21 cellular contexts compared by ENCODE assay signal in the genomic region with DNA sequence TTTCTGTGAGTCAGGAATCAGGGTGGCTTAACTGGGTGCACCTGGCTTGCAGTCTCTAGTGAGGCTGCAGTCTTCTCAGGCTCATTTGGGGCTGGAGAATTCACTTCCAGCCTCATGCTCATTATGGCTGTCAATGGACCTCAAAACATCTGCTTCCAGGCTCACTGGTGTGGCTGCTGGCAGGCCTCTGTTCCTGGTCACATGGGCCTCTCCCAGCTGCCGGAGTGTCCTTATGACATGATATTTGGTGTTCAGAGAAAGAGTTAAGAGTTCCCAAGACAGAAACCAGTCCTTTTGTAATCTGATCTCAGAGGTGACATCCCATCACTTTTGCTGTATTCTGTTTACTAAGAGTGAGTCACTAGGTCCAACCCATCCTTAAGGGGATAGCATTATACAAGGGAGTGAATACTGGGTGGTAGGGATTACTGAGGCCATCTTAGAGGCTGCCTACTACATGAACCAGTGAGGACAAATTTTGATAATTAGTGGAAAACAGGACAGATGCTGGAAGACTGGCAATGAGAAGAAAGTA.
DNase-seq lines count a peak whose midpoint lies in the region; ATAC-seq and TF ChIP-seq lines count a peak whose summit lies in the region.
"Had no signal": no experiment of that assay in that cellular context is flagged by ENCODE, and none has a peak within 500 bp of the region (broad histone marks: within the 10 kb centered on the region; RNA-seq: fewer than 3 reads in every experiment).

No MANE protein-coding gene starts in this region.

- H3K4me3 ChIP-seq in foreskin fibroblast (ENCODE audit: low read depth in 1 of 2, low read length in 2 of 2) (no peak overlapping the region), aorta (ENCODE audit: low read length in 2 of 2) (no peak overlapping the region), mesendoderm (ENCODE audit: low read length) (no peak overlapping the region)
- H3K4me3 ChIP-seq: gastroesophageal sphincter, GM23248, SK-N-MC, tibial artery had no signal

- H3K9me3 ChIP-seq in aorta (ENCODE audit: control insufficient read depth, low read length): peaks cover 1% of the 10 kb centered on the region
- H3K9me3 ChIP-seq: gastroesophageal sphincter, tibial artery had no signal

- no peak overlapping the region for H3K9ac ChIP-seq in mesendoderm (ENCODE audit: low read length)
- H3K9ac ChIP-seq: GM23248 had no signal

- H3K27ac ChIP-seq in RWPE1: no peak overlapping the region
- no peak overlapping the region for H3K27ac ChIP-seq in aorta (ENCODE audit: low read depth in 1 of 2, low read length in 2 of 2)
- no peak overlapping the region for H3K27ac ChIP-seq in mesendoderm (ENCODE audit: low read depth, low read length)
- H3K27ac ChIP-seq: gastroesophageal sphincter, GM23248, SK-N-MC, tibial artery had no signal

- H3K27me3 ChIP-seq in aorta (ENCODE audit: control insufficient read depth in 1 of 2, insufficient read depth in 2 of 2, low read length in 1 of 2): no peaks in the 10 kb centered on the region
- no peaks in the 10 kb centered on the region for H3K27me3 ChIP-seq in mesendoderm (ENCODE audit: insufficient read depth, low read length, poor library complexity)

- POLR2A ChIA-PET in RWPE1 (lab: Yijun Ruan, JAX; ENCODE audit: low non-redundant PET): interaction anchor here (0.5 to 0.6 kb wide), 2 partner anchors 21 to 64 kb away, joined by 3 to 11 read pairs; no protein-coding TSS in a partner anchor

- CTCF ChIA-PET in RWPE1 (lab: Yijun Ruan, JAX): no interaction called here

- no peak overlapping the region for H2BK15ac ChIP-seq in mesendoderm (replicated peaks; ENCODE audit: low read depth)

- ATAC-seq in aorta (ENCODE audit: low FRiP score): no peak
- ATAC-seq in HG03460 (IDR thresholded peaks at IDR 0.05; ENCODE audit: unreplicated experiment): no peak
- ATAC-seq: activated CD8-positive, alpha-beta T cell treated with anti-CD3 and anti-CD28 coated beads for 36 hours; gastroesophageal sphincter; left colon; WTC11 had no signal

- peak; percentile 81 for DNase-seq in DMS53 (lab: John Stamatoyannopoulos, UW)
- peak; percentile 37 for DNase-seq in LoVo (ENCODE audit: low spot score)
- peak; percentile 44 for DNase-seq in RWPE1 (ENCODE audit: low spot score)
- peak; percentile 3 to 8 for DNase-seq in foreskin fibroblast
- no peak for DNase-seq in aorta
- no peak for DNase-seq in stimulated activated CD4-positive, alpha-beta T cell treated with anti-CD3 and anti-CD28 coated beads, Interleukin-2, amount 100 ng/mL, for 24 hours
- DNase-seq in mesendoderm: no peak
- DNase-seq: activated CD8-positive, alpha-beta T cell treated with anti-CD3 and anti-CD28 coated beads for 36 hours; activated naive CD8-positive, alpha-beta T cell treated with anti-CD3 and anti-CD28 coated beads for 36 hours; AML-193; GM23248; left colon; NCI-H345; nephron progenitor cell; stimulated activated CD4-positive, alpha-beta T cell treated with anti-CD3 and anti-CD28 coated beads, Interleukin-1b, Interleukin-23, amount 100 ng/mL, for 48 hours; stimulated activated naive CD4-positive, alpha-beta T cell treated with Interleukin-2 at 50 U/mL for 16 hours; tibial artery had no signal

- H3K79me2 ChIP-seq in mesendoderm (ENCODE audit: control insufficient read depth, insufficient read depth, low read length): no peaks in the 10 kb centered on the region

- no peak overlapping the region for H3K56ac ChIP-seq in mesendoderm (ENCODE audit: low read length)

- H4K5ac ChIP-seq in mesendoderm (ENCODE audit: low read length): no peak overlapping the region

- no peak overlapping the region for H2AK5ac ChIP-seq in mesendoderm (ENCODE audit: low read length)

- H4K8ac ChIP-seq in mesendoderm (ENCODE audit: low read depth, low read length): no peak overlapping the region

- no peak overlapping the region for H3K18ac ChIP-seq in mesendoderm (ENCODE audit: low read length)

- no peak overlapping the region for H2BK5ac ChIP-seq in mesendoderm (ENCODE audit: low read length)

- intact Hi-C loops in aorta (cut with DNase I): no loop called here

- H3K79me1 ChIP-seq in mesendoderm (ENCODE audit: low read length): no peaks in the 10 kb centered on the region

- WGBS in aorta, 2 donors: 65 to 83% methylated on average over 1 of the region's 1 CpG
- no CpG with 5 or more reads among the region's 1 CpG for WGBS in mesendoderm (ENCODE audit: extremely low coverage, insufficient coverage, low lambda C conversion rate)

- TF ChIP-seq CTCF in RWPE1 (conservative IDR thresholded peaks at IDR 0.05; ENCODE audit: low read depth) (no peak), foreskin fibroblast (IDR thresholded peaks at IDR 0.05; ENCODE audit: low read depth, low read length) (no peak)

- H3K4me1 ChIP-seq in aorta (ENCODE audit: control insufficient read depth in 1 of 2, insufficient read depth in 2 of 2, low read length in 2 of 2) (no peaks in the 10 kb centered on the region), mesendoderm (ENCODE audit: control insufficient read depth, low read depth, low read length) (no peaks in the 10 kb centered on the region)
- H3K4me1 ChIP-seq: gastroesophageal sphincter, tibial artery had no signal

- no peak overlapping the region for H3K4ac ChIP-seq in mesendoderm (ENCODE audit: low read depth, low read length)

- H3K4me2 ChIP-seq in mesendoderm (ENCODE audit: low read length): no peak overlapping the region

- no peak overlapping the region for H2BK120ac ChIP-seq in mesendoderm (ENCODE audit: low read depth, low read length)

- H3K23ac ChIP-seq in mesendoderm (ENCODE audit: low read length): no peak overlapping the region

- H3K36me3 ChIP-seq in aorta (ENCODE audit: control insufficient read depth in 1 of 2, insufficient read depth in 2 of 2, low read length in 1 of 2) (no peaks in the 10 kb centered on the region), mesendoderm (ENCODE audit: control insufficient read depth, insufficient read depth, low read length) (peaks cover 2% of the 10 kb centered on the region)
- H3K36me3 ChIP-seq: gastroesophageal sphincter, tibial artery had no signal

Comparison
In these comparisons a context has a peak if more than half of its experiments do, and no peak if none do; other contexts are left out.
1. DNase-seq: peak in DMS53 (single experiment), LoVo (single experiment), RWPE1 (single experiment) and foreskin fibroblast (2 of 2); none in aorta (0 of 2), stimulated activated CD4-positive, alpha-beta T cell treated with anti-CD3 and anti-CD28 coated beads, Interleukin-2, amount 100 ng/mL, for 24 hours (0 of 2) and mesendoderm (single experiment).